ENCODE assay signal across 21 cellular contexts in the genomic region with DNA sequence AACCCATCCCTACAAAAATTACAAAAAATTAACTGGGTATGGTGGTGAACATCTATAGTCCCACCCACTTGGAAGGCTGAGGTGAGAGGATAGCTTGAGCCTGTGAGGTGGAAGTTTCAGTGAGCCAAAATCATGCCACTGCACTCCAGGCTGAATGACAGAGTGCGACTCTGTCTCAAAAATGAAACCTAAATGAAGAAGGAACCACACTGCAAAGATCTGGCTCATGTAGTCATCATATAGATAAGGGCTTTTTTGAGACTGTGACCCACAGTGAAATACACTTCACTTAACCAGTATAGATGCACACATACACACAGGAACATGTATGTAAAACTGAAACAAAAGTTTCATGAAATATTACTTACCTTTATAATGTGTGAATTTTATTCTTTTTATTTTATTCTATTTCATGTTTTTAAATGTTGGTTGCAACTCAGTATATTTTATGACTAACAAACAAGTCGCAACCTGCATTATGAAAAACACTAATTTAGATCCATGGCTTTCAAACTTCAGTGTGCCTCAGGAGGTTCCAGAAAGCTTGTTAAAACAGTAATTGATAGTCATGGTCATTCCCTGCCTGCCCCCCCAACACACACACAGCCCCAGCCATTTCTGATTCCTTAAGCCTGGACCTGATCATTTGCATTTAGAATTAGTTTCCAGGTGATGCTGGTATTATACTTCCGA.
DNase-seq lines count a peak whose midpoint lies in the region; TF ChIP-seq lines count a peak whose summit lies in the region.
"Had no signal": no experiment of that assay in that cellular context is flagged by ENCODE, and none has a peak within 500 bp of the region (broad histone marks: within the 10 kb centered on the region; RNA-seq: fewer than 3 reads in every experiment).

No MANE protein-coding gene starts in this region.

- H3K79me2 ChIP-seq in mammary epithelial cell (ENCODE audit: insufficient read depth, low read length) (no peaks in the 10 kb centered on the region), OCI-LY7 (ENCODE audit: insufficient read depth, low read depth, low read length) (no peaks in the 10 kb centered on the region)

- peaks cover 26% of the 10 kb centered on the region for H3K36me3 Mint-ChIP-seq in MCF 10A (ENCODE audit: insufficient read depth, unreplicated experiment)
- H3K36me3 Mint-ChIP-seq: CD14-positive monocyte had no signal

- CTCF ChIA-PET in mammary epithelial cell (lab: Charles Lee; ENCODE audit: low non-redundant PET) = no interaction called here
- CTCF ChIA-PET in MCF 10A (lab: Yijun Ruan, JAX) = interaction anchor here (0.6 kb wide), 1 partner anchor 15 kb away, joined by 3 read pairs; no protein-coding TSS in a partner anchor
- CTCF ChIA-PET in OCI-LY7 (lab: Charles Lee; ENCODE audit: unreplicated experiment) = no interaction called here

- no peak overlapping the region for H3K4me3 ChIP-seq in mammary epithelial cell (replicated peaks in 1 of 3; ENCODE audit: insufficient read depth in 1 of 3, low read depth in 2 of 3, low read length in 3 of 3)
- no peak overlapping the region for H3K4me3 ChIP-seq in OCI-LY7 (ENCODE audit: low read depth, low read length, poor library complexity, severe bottlenecking)
- H3K4me3 ChIP-seq: BLaER1 treated with 17β-estradiol and CSF1 and Interleukin-3, amounts not matched to agents 10 nM and 100 nM; GM23248 had no signal

- H3K36me3 ChIP-seq in mammary epithelial cell (ENCODE audit: insufficient read depth, low read length) (peaks cover 8% of the 10 kb centered on the region), OCI-LY7 (ENCODE audit: insufficient read depth, low read length) (no peaks in the 10 kb centered on the region)
- H3K36me3 ChIP-seq: BE2C; BLaER1 treated with 17β-estradiol and CSF1 and Interleukin-3, amounts not matched to agents 10 nM and 100 nM had no signal

- no peaks in the 10 kb centered on the region for H3K9me3 Mint-ChIP-seq in MCF 10A (ENCODE audit: unreplicated experiment)
- H3K9me3 Mint-ChIP-seq: CD14-positive monocyte; CD4-positive, alpha-beta T cell; CD8-positive, alpha-beta memory T cell; H9 had no signal

- TF ChIP-seq CTCF in mammary epithelial cell (conservative IDR thresholded peaks at IDR 0.05 in 1 of 2, IDR thresholded peaks at IDR 0.05 in 1 of 2; ENCODE audit: extremely low read depth in 1 of 2, insufficient read depth in 1 of 2, low read depth in 1 of 2, low read length in 2 of 2) (no peak), MCF 10A (IDR thresholded peaks at IDR 0.05; ENCODE audit: unreplicated experiment) (no peak), OCI-LY7 (conservative IDR thresholded peaks at IDR 0.05; ENCODE audit: low read length) (no peak)

- no peaks in the 10 kb centered on the region for H3K27me3 Mint-ChIP-seq in MCF 10A (ENCODE audit: insufficient read depth, unreplicated experiment)
- H3K27me3 Mint-ChIP-seq: CD4-positive, alpha-beta T cell; CD8-positive, alpha-beta memory T cell had no signal

- H3K9me2 ChIP-seq in OCI-LY7 (ENCODE audit: insufficient read depth, low read length) = no peaks in the 10 kb centered on the region

- dilution Hi-C loops in mammary epithelial cell (cut with HindIII; ENCODE audit: low sequenced_read_pairs) = no loop called here

- H3K27me3 ChIP-seq in mammary epithelial cell (ENCODE audit: insufficient read depth, low read length) = no peaks in the 10 kb centered on the region
- H3K27me3 ChIP-seq: BE2C; BLaER1 treated with 17β-estradiol and CSF1 and Interleukin-3, amounts not matched to agents 10 nM and 100 nM had no signal

- H3K4me1 Mint-ChIP-seq in MCF 10A (ENCODE audit: insufficient read depth, unreplicated experiment) = no peaks in the 10 kb centered on the region
- H3K4me1 Mint-ChIP-seq: CD14-positive monocyte; CD8-positive, alpha-beta memory T cell had no signal

- BruUV-seq in mammary epithelial cell (replicated peaks; lab: Mats Ljungman, UMichigan) (no TSS peak), MCF 10A (replicated peaks; lab: Mats Ljungman, UMichigan) (no TSS peak), OCI-LY7 (replicated peaks; lab: Mats Ljungman, UMichigan) (no TSS peak)

- no peak overlapping the region for H3K27ac Mint-ChIP-seq in MCF 10A (ENCODE audit: low read depth, unreplicated experiment)
- H3K27ac Mint-ChIP-seq: CD14-positive monocyte; CD4-positive, alpha-beta T cell; CD8-positive, alpha-beta memory T cell; H9 had no signal

- H3K4me2 ChIP-seq in mammary epithelial cell (ENCODE audit: insufficient read depth, low read depth, low read length) (no peak overlapping the region), OCI-LY7 (ENCODE audit: low read length) (no peak overlapping the region)
- H3K4me2 ChIP-seq: BLaER1 treated with 17β-estradiol and CSF1 and Interleukin-3, amounts not matched to agents 10 nM and 100 nM had no signal

- in situ Hi-C loops in mammary epithelial cell (cut with MboI; ENCODE audit: low sequenced_read_pairs in 2 of 2) = no loop called here

- no peaks in the 10 kb centered on the region for H3K4me1 ChIP-seq in mammary epithelial cell (ENCODE audit: insufficient read depth, low read length)
- no peaks in the 10 kb centered on the region for H3K4me1 ChIP-seq in OCI-LY7 (ENCODE audit: insufficient read depth, low read length, poor library complexity, severe bottlenecking)
- H3K4me1 ChIP-seq: BE2C; BLaER1 treated with 17β-estradiol and CSF1 and Interleukin-3, amounts not matched to agents 10 nM and 100 nM had no signal

- DNase-seq in mammary epithelial cell (peak; percentile 36), MCF 10A (ENCODE audit: unreplicated experiment) (no peak), OCI-M1 (lab: John Stamatoyannopoulos, UW) (peak; percentile 34), epithelial cell of prostate (ENCODE audit: low read depth, low spot score) (no peak), NCI-H1694 treated with DMSO at 0.1 percent for 48 hours (lab: John Stamatoyannopoulos, UW) (no peak), cortex of kidney (lab: John Stamatoyannopoulos, UW) (no peak), OCI-LY7 (ENCODE audit: low spot score) (no peak), activated gamma-delta T cell (lab: John Stamatoyannopoulos, UW) (no peak)
- DNase-seq: AML-193; BE2C; Calu3; CD4-positive, alpha-beta T cell; CD8-positive, alpha-beta memory T cell; DMS53; DMS79 treated with DMSO at 0.1 percent for 48 hours; GF-D8; GM23248; H9 had no signal

- no peak overlapping the region for H3K27ac ChIP-seq in mammary epithelial cell (ENCODE audit: insufficient read depth, low read depth, low read length)
- H3K27ac ChIP-seq in epithelial cell of prostate = peak overlapping the region; percentile 28
- H3K27ac ChIP-seq in OCI-LY7 (ENCODE audit: low read depth, low read length, poor library complexity, severe bottlenecking) = no peak overlapping the region
- H3K27ac ChIP-seq: 22Rv1; BLaER1 treated with 17β-estradiol and CSF1 and Interleukin-3, amounts not matched to agents 10 nM and 100 nM; GM23248 had no signal

- 100% methylated on average over 3 of the region's 3 CpGs for WGBS in mammary epithelial cell (ENCODE audit: low coverage, missing lambda C conversion rate)

- H3K4me3 Mint-ChIP-seq in MCF 10A (ENCODE audit: unreplicated experiment) = no peak overlapping the region
- H3K4me3 Mint-ChIP-seq: CD14-positive monocyte; CD4-positive, alpha-beta T cell; CD8-positive, alpha-beta memory T cell; H9 had no signal

- H3K9me3 ChIP-seq in mammary epithelial cell (replicated peaks; ENCODE audit: insufficient read depth, low read length) (no peaks in the 10 kb centered on the region), OCI-LY7 (ENCODE audit: low read length) (no peaks in the 10 kb centered on the region)
- H3K9me3 ChIP-seq: BE2C; BLaER1 treated with 17β-estradiol and CSF1 and Interleukin-3, amounts not matched to agents 10 nM and 100 nM had no signal

- intact Hi-C loops in mammary epithelial cell (cut with micrococcal nuclease) (no loop called here), MCF 10A (cut with micrococcal nuclease) (no loop called here), OCI-LY7 (cut with micrococcal nuclease; ENCODE audit: unreplicated experiment) (no loop called here)

- POLR2A ChIA-PET in MCF 10A (lab: Yijun Ruan, JAX) = no interaction called here
- POLR2A ChIA-PET in OCI-LY7 (lab: Charles Lee) = no interaction called here

- H2AFZ ChIP-seq in mammary epithelial cell (ENCODE audit: low read depth, low read length) (no peak overlapping the region), OCI-LY7 (ENCODE audit: low read length) (no peak overlapping the region)
- H2AFZ ChIP-seq: GM23248 had no signal

- H4K20me1 ChIP-seq in mammary epithelial cell (ENCODE audit: insufficient read depth, low read length) = no peaks in the 10 kb centered on the region
- H4K20me1 ChIP-seq in OCI-LY7 (ENCODE audit: insufficient read depth, low read length) = no peaks in the 10 kb centered on the region
- H4K20me1 ChIP-seq: BLaER1 treated with 17β-estradiol and CSF1 and Interleukin-3, amounts not matched to agents 10 nM and 100 nM had no signal

- H3K9ac ChIP-seq in mammary epithelial cell (ENCODE audit: insufficient read depth, low read length) = no peak overlapping the region
- H3K9ac ChIP-seq: BLaER1 treated with 17β-estradiol and CSF1 and Interleukin-3, amounts not matched to agents 10 nM and 100 nM; GM23248 had no signal

Comparison
In these comparisons a context has a peak if more than half of its experiments do, and no peak if none do; other contexts are left out.
1. DNase-seq: peak in mammary epithelial cell (single experiment) and OCI-M1 (single experiment); none in MCF 10A (single experiment), epithelial cell of prostate (single experiment), NCI-H1694 treated with DMSO at 0.1 percent for 48 hours (single experiment), cortex of kidney (single experiment), OCI-LY7 (single experiment) and activated gamma-delta T cell (single experiment).